In the genomic region with DNA sequence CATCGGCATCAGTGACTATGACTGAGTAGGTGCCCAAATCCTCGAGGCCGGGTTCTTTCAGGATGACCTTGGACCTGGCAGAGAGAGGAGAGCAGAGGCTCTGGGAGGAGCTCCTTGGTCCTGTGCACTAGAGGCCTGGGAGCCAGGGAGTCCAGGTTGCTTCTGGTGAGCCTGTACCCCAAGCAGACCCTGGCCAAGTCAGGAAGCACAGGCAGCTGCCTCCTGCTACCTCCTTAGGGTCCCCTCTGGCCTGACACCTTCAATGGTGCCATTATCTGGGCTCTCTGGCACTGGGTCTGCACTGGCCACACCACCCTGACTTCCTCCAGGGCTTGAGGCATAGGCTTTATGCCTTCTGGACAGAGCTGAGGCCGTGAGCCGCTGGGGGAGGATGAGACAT, we compare ENCODE assay signal across 21 cellular contexts. TPM values are rescaled to one million over a fixed set of nuclear protein-coding genes. Genes with fewer than 3 reads are reported as not detected.
DNase-seq lines count a peak whose midpoint lies in the region; ATAC-seq and TF ChIP-seq lines count a peak whose summit lies in the region.
"Had no signal": no experiment of that assay in that cellular context is flagged by ENCODE, and none has a peak within 500 bp of the region (broad histone marks: within the 10 kb centered on the region; RNA-seq: fewer than 3 reads in every experiment).

No MANE protein-coding gene starts in this region.

- H3K4me1 ChIP-seq in adrenal gland (replicated peaks in 1 of 2), result no peaks in the 10 kb centered on the region
- H3K4me1 ChIP-seq: BLaER1 had no signal

- peaks cover 4% of the 10 kb centered on the region for H3K4me1 Mint-ChIP-seq in activated CD4-positive, alpha-beta T cell treated with anti-CD3 and anti-CD28 coated beads, Interleukin-2, amount 10 ng/mL, durations not matched to agents 24 days and 14 days
- H3K4me1 Mint-ChIP-seq in stimulated activated naive CD8-positive, alpha-beta T cell treated with anti-CD3 and anti-CD28 coated beads, Interleukin-15, amount 100 ng/mL, for 72 hours, result no peaks in the 10 kb centered on the region

- H3K4me3 ChIP-seq in adrenal gland, result no peak overlapping the region
- H3K4me3 ChIP-seq: A549, BLaER1, GM23248 had no signal

- no peaks in the 10 kb centered on the region for H3K36me3 Mint-ChIP-seq in activated CD4-positive, alpha-beta T cell treated with anti-CD3 and anti-CD28 coated beads, Interleukin-2, amount 10 ng/mL, durations not matched to agents 24 days and 14 days (ENCODE audit: low read depth)
- H3K36me3 Mint-ChIP-seq: CD14-positive monocyte; CD4-positive, alpha-beta memory T cell had no signal

- ATAC-seq in stimulated activated naive CD8-positive, alpha-beta T cell treated with anti-CD3 and anti-CD28 coated beads, Interleukin-15, Interleukin-2, amounts not matched to agents 100 U/mL and 50 U/mL, for 24 hours, result peak; percentile 7
- ATAC-seq in stimulated activated naive CD8-positive, alpha-beta T cell treated with anti-CD3 and anti-CD28 coated beads, Interleukin-15, amount 100 ng/mL, for 72 hours, result no peak
- ATAC-seq: A549 had no signal

- intact Hi-C loops in activated CD4-positive, alpha-beta T cell treated with anti-CD3 and anti-CD28 coated beads, Interleukin-2, amount 10 ng/mL, durations not matched to agents 24 days and 14 days (cut with micrococcal nuclease), result no loop called here
- intact Hi-C loops in posterior vena cava (cut with DNase I), result loop anchor here in 1 of 2 donors (5.0 to 10.0 kb wide), 2 partner anchors 38 to 111 kb away; partner anchors contain the start of genes IFNLR1 and MYOM3
- intact Hi-C loops in adrenal gland (cut with DNase I), result loop anchor here in 1 of 2 donors (5.0 to 10.0 kb wide), 2 partner anchors 213 to 311 kb away; no protein-coding TSS in a partner anchor

- no peak for DNase-seq in activated CD4-positive, alpha-beta T cell treated with anti-CD3 and anti-CD28 coated beads, Interleukin-2, amount 10 ng/mL, durations not matched to agents 24 days and 14 days
- no peak for DNase-seq in activated CD4-positive, alpha-beta T cell treated with anti-CD3 and anti-CD28 coated beads, Interleukin-2, amount 50 U/mL, for 4 hours
- DNase-seq in stimulated activated naive CD8-positive, alpha-beta T cell treated with anti-CD3 and anti-CD28 coated beads, Interleukin-15, Interleukin-2, amounts not matched to agents 100 U/mL and 50 U/mL, for 24 hours, result no peak
- DNase-seq in stimulated activated naive CD8-positive, alpha-beta T cell treated with anti-CD3 and anti-CD28 coated beads, Interleukin-15, amount 100 ng/mL, for 72 hours, result no peak
- DNase-seq in posterior vena cava (ENCODE audit: low spot score), result peak; percentile 52
- DNase-seq in NCI-H2029 (lab: John Stamatoyannopoulos, UW), result no peak
- no peak for DNase-seq in activated naive CD4-positive, alpha-beta T cell treated with anti-CD3 and anti-CD28 coated beads, Interleukin-2, amount 50 U/mL, for 16 hours
- no peak for DNase-seq in adrenal gland
- DNase-seq: CD4-positive, alpha-beta memory T cell; DMS153; DMS79; GDM1; GM23248; HCEC 1CT had no signal

- H3K27ac Mint-ChIP-seq in activated CD4-positive, alpha-beta T cell treated with anti-CD3 and anti-CD28 coated beads, Interleukin-2, amount 10 ng/mL, durations not matched to agents 24 days and 14 days, result peak overlapping the region; percentile 11
- H3K27ac Mint-ChIP-seq in stimulated activated naive CD8-positive, alpha-beta T cell treated with anti-CD3 and anti-CD28 coated beads, Interleukin-15, amount 100 ng/mL, for 72 hours, result no peak overlapping the region
- H3K27ac Mint-ChIP-seq: CD4-positive, alpha-beta memory T cell had no signal

- TF ChIP-seq POLR2A in adrenal gland (IDR thresholded peaks at IDR 0.05), result no peak

- no peak overlapping the region for H3K27ac ChIP-seq in adrenal gland
- H3K27ac ChIP-seq: 22Rv1, A549, BLaER1, GM23248, HL-60 had no signal

- H3K27me3 ChIP-seq in adrenal gland, result no peaks in the 10 kb centered on the region
- H3K27me3 ChIP-seq: BLaER1 had no signal

- no peaks in the 10 kb centered on the region for H3K9me3 ChIP-seq in adrenal gland (replicated peaks in 1 of 3)
- H3K9me3 ChIP-seq: A549, BLaER1 had no signal

- H3K36me3 ChIP-seq in adrenal gland (replicated peaks in 1 of 2), result no peaks in the 10 kb centered on the region
- H3K36me3 ChIP-seq: BLaER1 had no signal

- TF ChIP-seq CTCF in adrenal gland (IDR thresholded peaks at IDR 0.05), result no peak

- WGBS in adrenal gland, 4 donors, result 65 to 72% (median 67%) methylated on average over 5 of the region's 5 CpGs

- no peaks in the 10 kb centered on the region for H3K9me3 Mint-ChIP-seq in activated CD4-positive, alpha-beta T cell treated with anti-CD3 and anti-CD28 coated beads, Interleukin-2, amount 10 ng/mL, durations not matched to agents 24 days and 14 days
- no peaks in the 10 kb centered on the region for H3K9me3 Mint-ChIP-seq in stimulated activated naive CD8-positive, alpha-beta T cell treated with anti-CD3 and anti-CD28 coated beads, Interleukin-15, amount 100 ng/mL, for 72 hours
- H3K9me3 Mint-ChIP-seq: CD14-positive monocyte; CD4-positive, alpha-beta memory T cell had no signal

- H3K4me3 Mint-ChIP-seq in activated CD4-positive, alpha-beta T cell treated with anti-CD3 and anti-CD28 coated beads, Interleukin-2, amount 10 ng/mL, durations not matched to agents 24 days and 14 days, result no peak overlapping the region
- no peak overlapping the region for H3K4me3 Mint-ChIP-seq in stimulated activated naive CD8-positive, alpha-beta T cell treated with anti-CD3 and anti-CD28 coated beads, Interleukin-15, amount 100 ng/mL, for 72 hours
- H3K4me3 Mint-ChIP-seq: CD14-positive monocyte; CD4-positive, alpha-beta memory T cell had no signal

- peaks cover 5% of the 10 kb centered on the region for H3K27me3 Mint-ChIP-seq in activated CD4-positive, alpha-beta T cell treated with anti-CD3 and anti-CD28 coated beads, Interleukin-2, amount 10 ng/mL, durations not matched to agents 24 days and 14 days
- peaks cover 9% of the 10 kb centered on the region for H3K27me3 Mint-ChIP-seq in stimulated activated naive CD8-positive, alpha-beta T cell treated with anti-CD3 and anti-CD28 coated beads, Interleukin-15, amount 100 ng/mL, for 72 hours

RNA-seq across cellular contexts. Expression of gene MYOM3, which starts 37.7 kb away (rescaled TPM):
- not detected in 2 replicates for total RNA-seq in activated CD4-positive, alpha-beta T cell treated with anti-CD3 and anti-CD28 coated beads, Interleukin-2, amount 10 ng/mL, durations not matched to agents 24 days and 14 days
- total RNA-seq in posterior vena cava (1 to 10 TPM in 1 of 2 donors, under 1 TPM in 1; 0.83 to 1.2 TPM), adrenal gland (under 1 TPM; 0.11 to 0.51 (median 0.17) TPM)
- under 1 TPM; 0.09 to 0.40 (median 0.30) TPM for polyA plus RNA-seq in adrenal gland
- total RNA-seq: CD4-positive, alpha-beta memory T cell; H4 had no signal
- polyA plus RNA-seq: AG04450; CD14-positive monocyte; CD4-positive, alpha-beta memory T cell had no signal
